ENCODE assay signal across 9 cellular contexts in the genomic region with DNA sequence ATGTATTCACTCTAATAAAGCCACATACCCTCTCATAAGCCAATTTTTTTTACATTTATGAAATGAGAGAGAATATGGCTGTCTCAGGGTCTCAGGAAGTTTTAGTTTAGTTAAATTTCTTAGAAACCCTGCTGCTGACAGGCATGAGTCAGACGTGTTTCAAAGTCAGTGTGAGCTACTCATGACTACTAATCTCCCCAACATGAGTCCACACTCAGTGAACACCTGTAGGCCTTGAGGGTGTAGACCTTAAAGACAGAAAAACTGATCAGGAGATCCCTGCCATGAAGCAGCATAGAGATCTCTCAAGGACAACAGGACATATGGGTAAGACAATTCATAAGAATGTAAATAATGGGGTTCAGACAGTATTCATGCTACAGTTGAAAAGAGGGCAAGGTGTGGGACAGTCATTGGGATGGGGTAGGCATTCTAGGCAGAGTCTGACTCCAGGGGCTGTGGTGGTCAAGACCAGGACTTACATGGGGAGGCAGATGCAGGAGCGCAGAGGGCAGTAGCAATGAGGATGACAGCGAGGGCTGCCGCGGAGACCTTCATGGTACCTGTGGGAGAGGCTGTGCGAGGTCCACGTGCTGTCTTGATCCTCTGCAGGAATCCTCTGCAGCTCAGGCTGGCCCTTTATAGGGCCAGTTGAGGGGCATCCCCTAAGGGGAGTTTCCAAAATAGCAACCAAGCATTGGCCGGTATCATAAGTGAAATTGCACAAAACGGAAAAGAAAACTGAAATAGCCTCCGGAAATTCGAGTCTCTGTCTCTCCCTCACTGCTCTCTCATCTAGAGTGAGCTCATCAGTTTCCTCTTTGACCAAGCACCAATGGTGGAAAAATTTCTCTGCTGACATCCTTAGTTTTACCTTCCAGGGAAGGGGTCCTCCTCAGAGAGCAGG. TPM values are rescaled to one million over a fixed set of nuclear protein-coding genes. Genes with fewer than 3 reads are reported as not detected.
DNase-seq lines count a peak whose midpoint lies in the region; ATAC-seq, FAIRE-seq and TF ChIP-seq lines count a peak whose summit lies in the region.
"Had no signal": no experiment of that assay in that cellular context is flagged by ENCODE, and none has a peak within 500 bp of the region (broad histone marks: within the 10 kb centered on the region; RNA-seq: fewer than 3 reads in every experiment).

Gene CCL5, minus strand, starts transcription at position 613 of the 907 bp plus-strand sequence.

- no peaks in the 10 kb centered on the region for H4K20me1 ChIP-seq in K562 (replicated peaks; ENCODE audit: control insufficient read depth, insufficient read depth, low read length)

- H3K27me3 ChIP-seq in K562 (ENCODE audit: control insufficient read depth in 2 of 2, insufficient read depth in 2 of 2, low read length in 2 of 2), result no peaks in the 10 kb centered on the region

- H3K27me3 Mint-ChIP-seq in WTC11 (ENCODE audit: low read depth), result no peaks in the 10 kb centered on the region

- H3K4me3 Mint-ChIP-seq in WTC11, result no peak within 1 kb of the TSS

- FAIRE-seq in K562 (lab: Jason Lieb, UNC), result no peak

- no peak for TF ChIP-seq CTCF in K562 (IDR thresholded peaks at IDR 0.05 in 2 of 3, conservative IDR thresholded peaks at IDR 0.05 in 1 of 3; ENCODE audit: insufficient read depth in 2 of 3, low read depth in 1 of 3, low read length in 3 of 3)
- no peak for TF ChIP-seq CTCF in WTC11 (IDR thresholded peaks at IDR 0.05)

- H3K79me2 ChIP-seq in K562 (ENCODE audit: control insufficient read depth, insufficient read depth, low read length), result no peaks in the 10 kb centered on the region

- no peaks in the 10 kb centered on the region for H3K36me3 ChIP-seq in K562 (ENCODE audit: control insufficient read depth, insufficient read depth, low read length)

- no peak within 1 kb of the TSS for H3K27ac Mint-ChIP-seq in WTC11

- no peaks in the 10 kb centered on the region for H3K9me3 Mint-ChIP-seq in WTC11

- H3K9me1 ChIP-seq in K562 (ENCODE audit: control insufficient read depth, insufficient read depth, low read length), result no peaks in the 10 kb centered on the region

- H3K9ac ChIP-seq in K562 (ENCODE audit: insufficient read depth in 1 of 2, low read depth in 2 of 2, low read length in 2 of 2), result peak within 1 kb of the TSS in 1 of 2 experiments; percentile 53; a peak in 2 of 4 replicates

- H3K4me1 Mint-ChIP-seq in WTC11, result peaks cover 9% of the 10 kb centered on the region

- H3K4me2 ChIP-seq in K562 (ENCODE audit: insufficient read depth, low read length), result peak within 1 kb of the TSS; percentile 54

- POLR2A ChIA-PET in K562 (lab: Yijun Ruan, JAX), result interaction anchor here (0.7 to 2.4 kb wide), 6 partner anchors 8 to 125 kb away, joined by 3 to 9 read pairs (median 3); no protein-coding TSS in a partner anchor
- POLR2A ChIA-PET in WTC11 (lab: Charles Lee), result interaction anchor here (0.7 kb wide), 3 partner anchors 9 to 125 kb away, joined by 4 to 7 read pairs (median 5); no protein-coding TSS in a partner anchor

- H3K4me1 ChIP-seq in K562 (replicated peaks in 1 of 2; ENCODE audit: control insufficient read depth in 2 of 2, insufficient read depth in 2 of 2, low read length in 2 of 2), result peaks cover 4 to 17% of the 10 kb centered on the region in 2 experiments; a peak in 4 of 5 replicates

- no peaks in the 10 kb centered on the region for H3K9me3 ChIP-seq in K562 (replicated peaks; ENCODE audit: control insufficient read depth, insufficient read depth, low read depth, low read length)

- peak within 1 kb of the TSS; percentile 41; the same call in 2 of the 3 replicates for H3K27ac ChIP-seq in K562 (ENCODE audit: extremely low read depth, low read depth, low read length)

- in situ Hi-C loops in K562 (cut with MboI), result no loop called here

- no peak within 1 kb of the TSS for H3K4me3 ChIP-seq in K562

- ATAC-seq in HG02798 (IDR thresholded peaks at IDR 0.05; ENCODE audit: poor library complexity, unreplicated experiment) (peak; percentile 94), K562 (peak; percentile 76), WTC11 (no peak)

- WGBS in K562 (ENCODE audit: insufficient coverage, low coverage, missing lambda C conversion rate), result 32% methylated on average over 11 of the region's 11 CpGs

- intact Hi-C loops in K562 (cut with micrococcal nuclease), result no loop called here

- no peak for TF ChIP-seq POLR2A in K562 (conservative IDR thresholded peaks at IDR 0.05)

- CTCF ChIA-PET in K562 (lab: Yijun Ruan, JAX; ENCODE audit: low intra/inter-chr PET ratio) (no interaction called here), WTC11 (lab: Charles Lee) (no interaction called here)

- no peaks in the 10 kb centered on the region for H3K36me3 Mint-ChIP-seq in WTC11

- no peak for TF ChIP-seq RAD21 in K562 (CRISPR knock-in tag; conservative IDR thresholded peaks at IDR 0.05 in 1 of 2, IDR thresholded peaks at IDR 0.05 in 1 of 2)

- BruUV-seq in K562 (replicated peaks; lab: Mats Ljungman, UMichigan), result no TSS peak

- peak; percentile 14 for DNase-seq in activated CD4-positive, alpha-beta T cell treated with anti-CD3 and anti-CD28 coated beads for 1 hour
- no peak for DNase-seq in activated CD4-positive, alpha-beta T cell treated with anti-CD3 and anti-CD28 coated beads, Interleukin-2, amount 50 U/mL, for 1 hour
- DNase-seq in OCI-M1 (lab: John Stamatoyannopoulos, UW) (peak; percentile 32), K562 (ENCODE audit: extremely low read depth in 1 of 4, low spot score in 3 of 4) (peak in 2 of 4 experiments; percentile 51 to 63), WTC11 (ENCODE audit: low spot score) (no peak), 8988T (no peak), A172 (ENCODE audit: low spot score) (no peak)

- no peak for TF ChIP-seq EP300 in K562 (IDR thresholded peaks at IDR 0.05; ENCODE audit: low read length)

- H2AFZ ChIP-seq in K562 (ENCODE audit: low read depth, low read length), result peak within 1 kb of the TSS; percentile 87

TF ChIP-seq in K562, 482 proteins besides CTCF, POLR2A, EP300 and RAD21 (continues in another document):
- TF ChIP-seq NFYB (IDR thresholded peaks at IDR 0.05; ENCODE audit: extremely low read depth, insufficient read length) (no peak), NFE2 (IDR thresholded peaks at IDR 0.05; ENCODE audit: low read depth) (0 out of 2 replicates have a peak, but pooled peaks have one; percentile 4), SP1 (CRISPR knock-in tag; IDR thresholded peaks at IDR 0.05) (no peak), SRF (CRISPR knock-in tag; IDR thresholded peaks at IDR 0.05) (no peak), SMARCB1 (IDR thresholded peaks at IDR 0.05; ENCODE audit: insufficient read length, low read depth) (no peak), HMBOX1 (IDR thresholded peaks at IDR 0.05) (peak; percentile 27; the same call in 1 of the 2 replicates)

TF ChIP-seq in WTC11, 78 proteins besides CTCF, POLR2A, EP300 and RAD21 (continues in another document):
- TF ChIP-seq SOX15 (CRISPR knock-in tag; IDR thresholded peaks at IDR 0.05) (no peak), HMGXB4 (CRISPR knock-in tag; IDR thresholded peaks at IDR 0.05) (no peak), KAT7 (CRISPR knock-in tag; IDR thresholded peaks at IDR 0.05; ENCODE audit: borderline replicate concordance) (no peak), ATF1 (CRISPR knock-in tag; IDR thresholded peaks at IDR 0.05) (no peak), GABPB1 (CRISPR knock-in tag; IDR thresholded peaks at IDR 0.05) (no peak), JUN (CRISPR knock-in tag; IDR thresholded peaks at IDR 0.05) (no peak), ETV6 (CRISPR knock-in tag; IDR thresholded peaks at IDR 0.05) (no peak), FOXP1 (CRISPR knock-in tag; IDR thresholded peaks at IDR 0.05; ENCODE audit: borderline replicate concordance) (no peak), HMGA2 (CRISPR knock-in tag; IDR thresholded peaks at IDR 0.05) (no peak), EMX1 (CRISPR knock-in tag; IDR thresholded peaks at IDR 0.05) (no peak), ELF4 (CRISPR knock-in tag; IDR thresholded peaks at IDR 0.05; ENCODE audit: low read depth) (no peak)
- TF ChIP-seq, protein P1, sequence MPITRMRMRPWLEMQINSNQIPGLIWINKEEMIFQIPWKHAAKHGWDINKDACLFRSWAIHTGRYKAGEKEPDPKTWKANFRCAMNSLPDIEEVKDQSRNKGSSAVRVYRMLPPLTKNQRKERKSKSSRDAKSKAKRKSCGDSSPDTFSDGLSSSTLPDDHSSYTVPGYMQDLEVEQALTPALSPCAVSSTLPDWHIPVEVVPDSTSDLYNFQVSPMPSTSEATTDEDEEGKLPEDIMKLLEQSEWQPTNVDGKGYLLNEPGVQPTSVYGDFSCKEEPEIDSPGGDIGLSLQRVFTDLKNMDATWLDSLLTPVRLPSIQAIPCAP (CRISPR knock-in tag; IDR thresholded peaks at IDR 0.05), result no peak

RNA-seq across cellular contexts. Expression of gene CCL5, which starts in this region (rescaled TPM):
- 0.37 TPM in 1 of 2 replicates, not detected in the other for total RNA-seq in K562 (2011; cell fraction: chromatin; rRNA removed; ENCODE audit: low replicate concordance)
- not detected in 2 replicates for total RNA-seq in K562 (2011; cell fraction: nucleolus; rRNA removed)
- 0.29 TPM in 1 of 2 replicates, not detected in the other for total RNA-seq in K562 (2011; cell fraction: nucleoplasm; rRNA removed)
- total RNA-seq in K562 (2014; rRNA removed) (0.08 and 0.18 TPM in 2 replicates), K562 (2014; rRNA removed; fragmentation: Illumina TruSeq; extraction: Trizol) (0.16 TPM in 1 of 2 replicates, not detected in the other), K562 (2015; rRNA removed; fragmentation: Illumina TruSeq; extraction: Trizol) (0.18 and 0.23 TPM in 2 replicates), K562 (2021) (0.56 and 0.58 TPM in 2 replicates), WTC11 (2021) (0.17 to 0.37 TPM (median 0.27 TPM) in 3 replicates)
- polyA plus RNA-seq in K562 (2011; rRNA removed) (0.08 and 0.53 TPM in 2 replicates), K562 (2014; fragmentation: Illumina TruSeq; extraction: Trizol) (0.43 TPM in 2 replicates), K562 (2014; fragmentation: Nextera tagmentation; extraction: Ambion mirVana) (under 1 TPM; 0.46 to 0.59 TPM), K562 (2014; rRNA removed) (0.30 and 0.49 TPM in 2 replicates)
- 0.72 TPM in 1 of 2 replicates, not detected in the other for polyA plus RNA-seq in K562 (2011; cell fraction: cytosol; rRNA removed)
- not detected in 2 replicates for polyA plus RNA-seq in K562 (2011; cell fraction: nucleus; rRNA removed)
- 0.30 and 0.65 TPM in 2 replicates for polyA plus RNA-seq in K562 (2012)
- polyA minus RNA-seq in K562 (2011; rRNA and poly(A)+ RNA removed), result not detected in 2 replicates
- polyA minus RNA-seq in K562 (2011; cell fraction: cytosol; rRNA and poly(A)+ RNA removed), result 0.86 TPM in 1 of 2 replicates, not detected in the other
- polyA minus RNA-seq in K562 (2011; cell fraction: nucleus; rRNA and poly(A)+ RNA removed), result not detected in 2 replicates
- not detected in 2 replicates for total RNA-seq in A172 (2014; rRNA removed; shearing (Covaris generic))
- polyA plus RNA-seq: AG04450 had no signal

Comparison
In these comparisons a context has a peak if more than half of its experiments do, and no peak if none do; other contexts are left out.
1. DNase-seq: peak in activated CD4-positive, alpha-beta T cell treated with anti-CD3 and anti-CD28 coated beads for 1 hour (single experiment) and OCI-M1 (single experiment); none in activated CD4-positive, alpha-beta T cell treated with anti-CD3 and anti-CD28 coated beads, Interleukin-2, amount 50 U/mL, for 1 hour (single experiment), WTC11 (single experiment), 8988T (single experiment) and A172 (single experiment).
2. Peak in ATAC-seq, H3K27ac ChIP-seq and H3K4me2 ChIP-seq in K562; RNA of the gene not detected or under 1 TPM.